ENCODE assay signal across 1 cellular context in genomic region chr9:94706922-94707321, GRCh38.
TF ChIP-seq lines count a peak whose summit lies in the region.

No MANE protein-coding gene starts in this region.

TF ChIP-seq in HepG2, 621 proteins besides CTCF, POLR2A, EP300 and RAD21 (continued from another document and continues in another):
- no peak; the same call in 1 of the 2 replicates for TF ChIP-seq SALL1 (CRISPR knock-in tag; IDR thresholded peaks at IDR 0.05)
- TF ChIP-seq, protein P1, sequence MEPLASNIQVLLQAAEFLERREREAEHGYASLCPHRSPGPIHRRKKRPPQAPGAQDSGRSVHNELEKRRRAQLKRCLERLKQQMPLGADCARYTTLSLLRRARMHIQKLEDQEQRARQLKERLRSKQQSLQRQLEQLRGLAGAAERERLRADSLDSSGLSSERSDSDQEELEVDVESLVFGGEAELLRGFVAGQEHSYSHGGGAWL (CRISPR knock-in tag; IDR thresholded peaks at IDR 0.05): no peak
- no peak for TF ChIP-seq ZNF660 (CRISPR knock-in tag; IDR thresholded peaks at IDR 0.05; ENCODE audit: borderline replicate concordance, low read depth)
- no peak for TF ChIP-seq KMT2B (CRISPR knock-in tag; IDR thresholded peaks at IDR 0.05)
- peak; percentile 58 for TF ChIP-seq TEAD3 (CRISPR knock-in tag; optimal IDR thresholded peaks at IDR 0.05; ENCODE audit: borderline replicate concordance)
- no peak for TF ChIP-seq ZNF549 (CRISPR knock-in tag; IDR thresholded peaks at IDR 0.05)
- no peak for TF ChIP-seq HES4 (CRISPR knock-in tag; IDR thresholded peaks at IDR 0.05; ENCODE audit: borderline replicate concordance)
- no peak for TF ChIP-seq ZBTB44 (CRISPR knock-in tag; IDR thresholded peaks at IDR 0.05)
- no peak for TF ChIP-seq ETV6 (CRISPR knock-in tag; conservative IDR thresholded peaks at IDR 0.05)
- TF ChIP-seq ZFP36L1 (CRISPR knock-in tag; IDR thresholded peaks at IDR 0.05): no peak
- TF ChIP-seq, protein P2, sequence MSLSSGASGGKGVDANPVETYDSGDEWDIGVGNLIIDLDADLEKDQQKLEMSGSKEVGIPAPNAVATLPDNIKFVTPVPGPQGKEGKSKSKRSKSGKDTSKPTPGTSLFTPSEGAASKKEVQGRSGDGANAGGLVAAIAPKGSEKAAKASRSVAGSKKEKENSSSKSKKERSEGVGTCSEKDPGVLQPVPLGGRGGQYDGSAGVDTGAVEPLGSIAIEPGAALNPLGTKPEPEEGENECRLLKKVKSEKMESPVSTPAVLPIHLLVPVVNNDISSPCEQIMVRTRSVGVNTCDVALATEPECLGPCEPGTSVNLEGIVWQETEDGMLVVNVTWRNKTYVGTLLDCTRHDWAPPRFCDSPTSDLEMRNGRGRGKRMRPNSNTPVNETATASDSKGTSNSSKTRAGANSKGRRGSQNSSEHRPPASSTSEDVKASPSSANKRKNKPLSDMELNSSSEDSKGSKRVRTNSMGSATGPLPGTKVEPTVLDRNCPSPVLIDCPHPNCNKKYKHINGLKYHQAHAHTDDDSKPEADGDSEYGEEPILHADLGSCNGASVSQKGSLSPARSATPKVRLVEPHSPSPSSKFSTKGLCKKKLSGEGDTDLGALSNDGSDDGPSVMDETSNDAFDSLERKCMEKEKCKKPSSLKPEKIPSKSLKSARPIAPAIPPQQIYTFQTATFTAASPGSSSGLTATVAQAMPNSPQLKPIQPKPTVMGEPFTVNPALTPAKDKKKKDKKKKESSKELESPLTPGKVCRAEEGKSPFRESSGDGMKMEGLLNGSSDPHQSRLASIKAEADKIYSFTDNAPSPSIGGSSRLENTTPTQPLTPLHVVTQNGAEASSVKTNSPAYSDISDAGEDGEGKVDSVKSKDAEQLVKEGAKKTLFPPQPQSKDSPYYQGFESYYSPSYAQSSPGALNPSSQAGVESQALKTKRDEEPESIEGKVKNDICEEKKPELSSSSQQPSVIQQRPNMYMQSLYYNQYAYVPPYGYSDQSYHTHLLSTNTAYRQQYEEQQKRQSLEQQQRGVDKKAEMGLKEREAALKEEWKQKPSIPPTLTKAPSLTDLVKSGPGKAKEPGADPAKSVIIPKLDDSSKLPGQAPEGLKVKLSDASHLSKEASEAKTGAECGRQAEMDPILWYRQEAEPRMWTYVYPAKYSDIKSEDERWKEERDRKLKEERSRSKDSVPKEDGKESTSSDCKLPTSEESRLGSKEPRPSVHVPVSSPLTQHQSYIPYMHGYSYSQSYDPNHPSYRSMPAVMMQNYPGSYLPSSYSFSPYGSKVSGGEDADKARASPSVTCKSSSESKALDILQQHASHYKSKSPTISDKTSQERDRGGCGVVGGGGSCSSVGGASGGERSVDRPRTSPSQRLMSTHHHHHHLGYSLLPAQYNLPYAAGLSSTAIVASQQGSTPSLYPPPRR (CRISPR knock-in tag; IDR thresholded peaks at IDR 0.05; ENCODE audit: borderline replicate concordance): no peak
- TF ChIP-seq PHF20 (CRISPR knock-in tag; IDR thresholded peaks at IDR 0.05): no peak
- no peak for TF ChIP-seq SALL2 (CRISPR knock-in tag; IDR thresholded peaks at IDR 0.05)
- no peak for TF ChIP-seq IKZF4 (CRISPR knock-in tag; IDR thresholded peaks at IDR 0.05; ENCODE audit: borderline replicate concordance, low read depth, not compliant biosample characterization)
- TF ChIP-seq TEF (CRISPR knock-in tag; IDR thresholded peaks at IDR 0.05): peak; percentile 36; the same call in 1 of the 2 replicates
- no peak for TF ChIP-seq SOX6 (IDR thresholded peaks at IDR 0.05)
- peak; percentile 51; the same call in 1 of the 2 replicates for TF ChIP-seq SOX6 (CRISPR knock-in tag; IDR thresholded peaks at IDR 0.05)
- no peak for TF ChIP-seq ZNF10 (CRISPR knock-in tag; IDR thresholded peaks at IDR 0.05; ENCODE audit: borderline replicate concordance, low read depth)
- TF ChIP-seq REL (CRISPR knock-in tag; conservative IDR thresholded peaks at IDR 0.05): no peak
- TF ChIP-seq SATB2 (CRISPR knock-in tag; IDR thresholded peaks at IDR 0.05): no peak
- TF ChIP-seq, protein P3, sequence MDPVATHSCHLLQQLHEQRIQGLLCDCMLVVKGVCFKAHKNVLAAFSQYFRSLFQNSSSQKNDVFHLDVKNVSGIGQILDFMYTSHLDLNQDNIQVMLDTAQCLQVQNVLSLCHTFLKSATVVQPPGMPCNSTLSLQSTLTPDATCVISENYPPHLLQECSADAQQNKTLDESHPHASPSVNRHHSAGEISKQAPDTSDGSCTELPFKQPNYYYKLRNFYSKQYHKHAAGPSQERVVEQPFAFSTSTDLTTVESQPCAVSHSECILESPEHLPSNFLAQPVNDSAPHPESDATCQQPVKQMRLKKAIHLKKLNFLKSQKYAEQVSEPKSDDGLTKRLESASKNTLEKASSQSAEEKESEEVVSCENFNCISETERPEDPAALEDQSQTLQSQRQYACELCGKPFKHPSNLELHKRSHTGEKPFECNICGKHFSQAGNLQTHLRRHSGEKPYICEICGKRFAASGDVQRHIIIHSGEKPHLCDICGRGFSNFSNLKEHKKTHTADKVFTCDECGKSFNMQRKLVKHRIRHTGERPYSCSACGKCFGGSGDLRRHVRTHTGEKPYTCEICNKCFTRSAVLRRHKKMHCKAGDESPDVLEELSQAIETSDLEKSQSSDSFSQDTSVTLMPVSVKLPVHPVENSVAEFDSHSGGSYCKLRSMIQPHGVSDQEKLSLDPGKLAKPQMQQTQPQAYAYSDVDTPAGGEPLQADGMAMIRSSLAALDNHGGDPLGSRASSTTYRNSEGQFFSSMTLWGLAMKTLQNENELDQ (CRISPR knock-in tag; IDR thresholded peaks at IDR 0.05; ENCODE audit: borderline replicate concordance): no peak
- TF ChIP-seq ZNF747 (CRISPR knock-in tag; IDR thresholded peaks at IDR 0.05; ENCODE audit: borderline replicate concordance): no peak
- TF ChIP-seq, protein P4, sequence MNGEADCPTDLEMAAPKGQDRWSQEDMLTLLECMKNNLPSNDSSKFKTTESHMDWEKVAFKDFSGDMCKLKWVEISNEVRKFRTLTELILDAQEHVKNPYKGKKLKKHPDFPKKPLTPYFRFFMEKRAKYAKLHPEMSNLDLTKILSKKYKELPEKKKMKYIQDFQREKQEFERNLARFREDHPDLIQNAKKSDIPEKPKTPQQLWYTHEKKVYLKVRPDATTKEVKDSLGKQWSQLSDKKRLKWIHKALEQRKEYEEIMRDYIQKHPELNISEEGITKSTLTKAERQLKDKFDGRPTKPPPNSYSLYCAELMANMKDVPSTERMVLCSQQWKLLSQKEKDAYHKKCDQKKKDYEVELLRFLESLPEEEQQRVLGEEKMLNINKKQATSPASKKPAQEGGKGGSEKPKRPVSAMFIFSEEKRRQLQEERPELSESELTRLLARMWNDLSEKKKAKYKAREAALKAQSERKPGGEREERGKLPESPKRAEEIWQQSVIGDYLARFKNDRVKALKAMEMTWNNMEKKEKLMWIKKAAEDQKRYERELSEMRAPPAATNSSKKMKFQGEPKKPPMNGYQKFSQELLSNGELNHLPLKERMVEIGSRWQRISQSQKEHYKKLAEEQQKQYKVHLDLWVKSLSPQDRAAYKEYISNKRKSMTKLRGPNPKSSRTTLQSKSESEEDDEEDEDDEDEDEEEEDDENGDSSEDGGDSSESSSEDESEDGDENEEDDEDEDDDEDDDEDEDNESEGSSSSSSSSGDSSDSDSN (CRISPR knock-in tag; IDR thresholded peaks at IDR 0.05): no peak
- TF ChIP-seq ZNF562 (CRISPR knock-in tag; IDR thresholded peaks at IDR 0.05; ENCODE audit: borderline replicate concordance): no peak
- TF ChIP-seq ZBTB1 (CRISPR knock-in tag; IDR thresholded peaks at IDR 0.05; ENCODE audit: borderline replicate concordance): no peak
- peak; percentile 23; the same call in 1 of the 2 replicates for TF ChIP-seq ETV5 (CRISPR knock-in tag; IDR thresholded peaks at IDR 0.05; ENCODE audit: borderline replicate concordance)
- TF ChIP-seq, protein P5, sequence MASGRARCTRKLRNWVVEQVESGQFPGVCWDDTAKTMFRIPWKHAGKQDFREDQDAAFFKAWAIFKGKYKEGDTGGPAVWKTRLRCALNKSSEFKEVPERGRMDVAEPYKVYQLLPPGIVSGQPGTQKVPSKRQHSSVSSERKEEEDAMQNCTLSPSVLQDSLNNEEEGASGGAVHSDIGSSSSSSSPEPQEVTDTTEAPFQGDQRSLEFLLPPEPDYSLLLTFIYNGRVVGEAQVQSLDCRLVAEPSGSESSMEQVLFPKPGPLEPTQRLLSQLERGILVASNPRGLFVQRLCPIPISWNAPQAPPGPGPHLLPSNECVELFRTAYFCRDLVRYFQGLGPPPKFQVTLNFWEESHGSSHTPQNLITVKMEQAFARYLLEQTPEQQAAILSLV (CRISPR knock-in tag; IDR thresholded peaks at IDR 0.05; ENCODE audit: borderline replicate concordance): no peak
- no peak for TF ChIP-seq ZNF766 (CRISPR knock-in tag; IDR thresholded peaks at IDR 0.05; ENCODE audit: borderline replicate concordance)
- TF ChIP-seq FOXA3 (CRISPR knock-in tag; IDR thresholded peaks at IDR 0.05): peak; percentile 63
- no peak for TF ChIP-seq ZNF546 (CRISPR knock-in tag; conservative IDR thresholded peaks at IDR 0.05)
- no peak for TF ChIP-seq ZSCAN20 (CRISPR knock-in tag; IDR thresholded peaks at IDR 0.05; ENCODE audit: borderline replicate concordance)
- TF ChIP-seq, protein P6, sequence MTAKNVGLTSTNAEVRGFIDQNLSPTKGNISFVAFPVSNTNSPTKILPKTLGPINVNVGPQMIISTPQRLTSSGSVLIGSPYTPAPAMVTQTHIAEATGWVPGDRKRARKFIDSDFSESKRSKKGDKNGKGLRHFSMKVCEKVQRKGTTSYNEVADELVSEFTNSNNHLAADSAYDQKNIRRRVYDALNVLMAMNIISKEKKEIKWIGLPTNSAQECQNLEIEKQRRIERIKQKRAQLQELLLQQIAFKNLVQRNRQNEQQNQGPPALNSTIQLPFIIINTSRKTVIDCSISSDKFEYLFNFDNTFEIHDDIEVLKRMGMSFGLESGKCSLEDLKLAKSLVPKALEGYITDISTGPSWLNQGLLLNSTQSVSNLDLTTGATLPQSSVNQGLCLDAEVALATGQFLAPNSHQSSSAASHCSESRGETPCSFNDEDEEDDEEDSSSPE (CRISPR knock-in tag; IDR thresholded peaks at IDR 0.05): no peak
- TF ChIP-seq ZNF761 (CRISPR knock-in tag; conservative IDR thresholded peaks at IDR 0.05): no peak
- TF ChIP-seq IRF1 (CRISPR knock-in tag; IDR thresholded peaks at IDR 0.05; ENCODE audit: low read depth): no peak
- no peak for TF ChIP-seq BRCA1 (CRISPR knock-in tag; IDR thresholded peaks at IDR 0.05)
- peak; percentile 88 for TF ChIP-seq PPARG (CRISPR knock-in tag; conservative IDR thresholded peaks at IDR 0.05)
- TF ChIP-seq CCDC6 (CRISPR knock-in tag; IDR thresholded peaks at IDR 0.05): no peak
- TF ChIP-seq ZNF703 (CRISPR knock-in tag; IDR thresholded peaks at IDR 0.05; ENCODE audit: borderline replicate concordance): no peak
- TF ChIP-seq, protein P7, sequence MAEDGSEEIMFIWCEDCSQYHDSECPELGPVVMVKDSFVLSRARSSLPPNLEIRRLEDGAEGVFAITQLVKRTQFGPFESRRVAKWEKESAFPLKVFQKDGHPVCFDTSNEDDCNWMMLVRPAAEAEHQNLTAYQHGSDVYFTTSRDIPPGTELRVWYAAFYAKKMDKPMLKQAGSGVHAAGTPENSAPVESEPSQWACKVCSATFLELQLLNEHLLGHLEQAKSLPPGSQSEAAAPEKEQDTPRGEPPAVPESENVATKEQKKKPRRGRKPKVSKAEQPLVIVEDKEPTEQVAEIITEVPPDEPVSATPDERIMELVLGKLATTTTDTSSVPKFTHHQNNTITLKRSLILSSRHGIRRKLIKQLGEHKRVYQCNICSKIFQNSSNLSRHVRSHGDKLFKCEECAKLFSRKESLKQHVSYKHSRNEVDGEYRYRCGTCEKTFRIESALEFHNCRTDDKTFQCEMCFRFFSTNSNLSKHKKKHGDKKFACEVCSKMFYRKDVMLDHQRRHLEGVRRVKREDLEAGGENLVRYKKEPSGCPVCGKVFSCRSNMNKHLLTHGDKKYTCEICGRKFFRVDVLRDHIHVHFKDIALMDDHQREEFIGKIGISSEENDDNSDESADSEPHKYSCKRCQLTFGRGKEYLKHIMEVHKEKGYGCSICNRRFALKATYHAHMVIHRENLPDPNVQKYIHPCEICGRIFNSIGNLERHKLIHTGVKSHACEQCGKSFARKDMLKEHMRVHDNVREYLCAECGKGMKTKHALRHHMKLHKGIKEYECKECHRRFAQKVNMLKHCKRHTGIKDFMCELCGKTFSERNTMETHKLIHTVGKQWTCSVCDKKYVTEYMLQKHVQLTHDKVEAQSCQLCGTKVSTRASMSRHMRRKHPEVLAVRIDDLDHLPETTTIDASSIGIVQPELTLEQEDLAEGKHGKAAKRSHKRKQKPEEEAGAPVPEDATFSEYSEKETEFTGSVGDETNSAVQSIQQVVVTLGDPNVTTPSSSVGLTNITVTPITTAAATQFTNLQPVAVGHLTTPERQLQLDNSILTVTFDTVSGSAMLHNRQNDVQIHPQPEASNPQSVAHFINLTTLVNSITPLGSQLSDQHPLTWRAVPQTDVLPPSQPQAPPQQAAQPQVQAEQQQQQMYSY (CRISPR knock-in tag; IDR thresholded peaks at IDR 0.05): no peak
- no peak for TF ChIP-seq CREB3 (CRISPR knock-in tag; IDR thresholded peaks at IDR 0.05)
- TF ChIP-seq MED1 (CRISPR knock-in tag; IDR thresholded peaks at IDR 0.05): peak; percentile 59
